Comparison of ENCODE assay signal across 32 cellular contexts in the genomic region with DNA sequence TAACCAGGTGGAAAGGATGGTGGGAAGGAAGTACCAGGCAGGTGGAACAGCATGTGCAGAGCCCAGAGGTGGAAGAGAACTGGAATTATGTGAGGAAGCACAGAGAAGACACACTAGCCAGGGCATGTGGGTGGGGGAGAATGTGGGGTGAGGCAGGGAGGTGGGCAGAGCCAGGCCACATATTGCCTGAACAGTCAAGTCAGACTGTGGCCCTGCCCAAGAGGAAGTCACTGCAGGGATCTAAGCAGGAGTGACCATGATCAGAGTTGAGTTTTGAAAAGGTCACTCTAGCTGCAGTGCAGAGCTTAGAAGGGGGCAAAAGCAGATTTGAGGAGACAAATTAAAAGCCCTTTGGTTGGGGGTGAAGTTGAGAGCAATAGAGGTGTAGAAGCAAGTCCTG.
"Had no signal": no experiment of that assay in that cellular context is flagged by ENCODE, and none has a peak within 500 bp of the region (broad histone marks: within the 10 kb centered on the region; RNA-seq: fewer than 3 reads in every experiment).

No MANE protein-coding gene starts in this region.

- H2AFZ ChIP-seq: hepatocyte had no signal

- FAIRE-seq: astrocyte, pancreas had no signal

- ATAC-seq: gastrocnemius medialis; left ventricle myocardium superior; naive thymus-derived CD4-positive, alpha-beta T cell; sciatic nerve; stimulated activated effector memory CD8-positive, alpha-beta T cell treated with anti-CD3 and anti-CD28 coated beads, Interleukin-12 subunit alpha, Interleukin-12 subunit beta, amount 100 ng/mL, for 72 hours; WTC11 had no signal

- H3K27me3 ChIP-seq: brain microvascular endothelial cell, dorsolateral prefrontal cortex, gastrocnemius medialis, hepatocyte, pancreas, stomach, thyroid gland, upper lobe of left lung had no signal

- H3K4me1 ChIP-seq: prostate gland had no signal

- H3K27ac ChIP-seq: brain microvascular endothelial cell, coronary artery, gastrocnemius medialis, hepatocyte, pancreas, prostate gland, thyroid gland had no signal

- H3K4me2 ChIP-seq: hepatocyte had no signal

- DNase-seq: activated CD4-positive, alpha-beta memory T cell treated with anti-CD3 and anti-CD28 coated beads, Interleukin-2, amount 10 ng/mL, durations not matched to agents 7 days and 5 days; activated CD4-positive, alpha-beta T cell treated with anti-CD3 and anti-CD28 coated beads for 1 hour; activated CD4-positive, alpha-beta T cell treated with anti-CD3 and anti-CD28 coated beads, Interleukin-2, amount 10 ng/mL, durations not matched to agents 7 days and 5 days; activated CD8-positive, alpha-beta memory T cell treated with anti-CD3 and anti-CD28 coated beads, Interleukin-2, amount 50 U/mL, for 48 hours; activated gamma-delta T cell; activated naive CD4-positive, alpha-beta T cell treated with anti-CD3 and anti-CD28 coated beads, Interleukin-2, amount 10 ng/mL, durations not matched to agents 7 days and 5 days; activated T-cell treated with anti-CD3 and anti-CD28 coated beads, Interleukin-2, amount 50 U/mL, for 24 hours; amniotic stem cell; brain microvascular endothelial cell; dorsolateral prefrontal cortex; effector memory CD4-positive, alpha-beta T cell; gastrocnemius medialis; islet precursor cell; left ventricle myocardium superior; mammary epithelial cell; naive thymus-derived CD4-positive, alpha-beta T cell; nucleus accumbens; pancreas; retina; stimulated activated CD4-positive, alpha-beta T cell treated with anti-CD3 and anti-CD28 coated beads, Interleukin-4, amount 100 ng/mL, for 24 hours; stomach; T1000; thyroid gland had no signal

- H3K4me3 ChIP-seq: coronary artery, dorsolateral prefrontal cortex, gastrocnemius medialis, hepatocyte, pancreas, prostate gland, skin epidermis, stomach, thyroid gland, upper lobe of left lung had no signal

- H3K36me3 ChIP-seq: brain microvascular endothelial cell, gastrocnemius medialis, pancreas, prostate gland, stomach, thyroid gland, upper lobe of left lung had no signal

- H3K9me3 ChIP-seq: gastrocnemius medialis, pancreas, prostate gland, stomach, thyroid gland, upper lobe of left lung had no signal
